23 cellular contexts compared by ENCODE assay signal in genomic region chr4:153501578-153501977, GRCh38. TPM values are rescaled to one million over a fixed set of nuclear protein-coding genes. Genes with fewer than 3 reads are reported as not detected.
A peak's percentile ranks its signal among the peaks of the same experiment; 100 is the strongest.
DNase-seq lines count a peak whose midpoint lies in the region; ATAC-seq lines count a peak whose summit lies in the region.
"Had no signal": no experiment of that assay in that cellular context is flagged by ENCODE, and none has a peak within 500 bp of the region (broad histone marks: within the 10 kb centered on the region; RNA-seq: fewer than 3 reads in every experiment).

No MANE protein-coding gene starts in this region.

- H3K36me3 Mint-ChIP-seq in stimulated activated naive CD8-positive, alpha-beta T cell treated with anti-CD3 and anti-CD28 coated beads, Interleukin-15, Interleukin-2, amounts not matched to agents 100 ng/mL and 50 ng/mL, for 24 hours (ENCODE audit: low read depth) = peaks cover 58% of the 10 kb centered on the region
- peaks cover 7% of the 10 kb centered on the region for H3K36me3 Mint-ChIP-seq in T-helper 17 cell (ENCODE audit: low read depth)
- H3K36me3 Mint-ChIP-seq in effector memory CD8-positive, alpha-beta T cell (ENCODE audit: insufficient read depth) = peaks cover 15% of the 10 kb centered on the region

- peak overlapping the region; percentile 81 for H3K27ac Mint-ChIP-seq in stimulated activated naive CD8-positive, alpha-beta T cell treated with anti-CD3 and anti-CD28 coated beads, Interleukin-15, Interleukin-2, amounts not matched to agents 100 ng/mL and 50 ng/mL, for 24 hours
- peak overlapping the region; percentile 82 for H3K27ac Mint-ChIP-seq in T-helper 17 cell
- peak overlapping the region; percentile 29 to 39 for H3K27ac Mint-ChIP-seq in effector memory CD8-positive, alpha-beta T cell
- H3K27ac Mint-ChIP-seq: CD14-positive monocyte had no signal

- ATAC-seq in stimulated activated naive CD8-positive, alpha-beta T cell treated with anti-CD3 and anti-CD28 coated beads, Interleukin-15, Interleukin-2, amounts not matched to agents 100 U/mL and 50 U/mL, for 24 hours = no peak
- ATAC-seq in T-helper 17 cell = no peak
- ATAC-seq in effector memory CD8-positive, alpha-beta T cell (replicated peaks) = no peak
- no peak for ATAC-seq in HG03469 (IDR thresholded peaks at IDR 0.05; ENCODE audit: unreplicated experiment)
- ATAC-seq: foreskin keratinocyte, heart right ventricle, PC-3, Right ventricle myocardium inferior had no signal

- no peak overlapping the region for H3K4me3 Mint-ChIP-seq in stimulated activated naive CD8-positive, alpha-beta T cell treated with anti-CD3 and anti-CD28 coated beads, Interleukin-15, Interleukin-2, amounts not matched to agents 100 ng/mL and 50 ng/mL, for 24 hours
- no peak overlapping the region for H3K4me3 Mint-ChIP-seq in T-helper 17 cell
- no peak overlapping the region for H3K4me3 Mint-ChIP-seq in effector memory CD8-positive, alpha-beta T cell
- H3K4me3 Mint-ChIP-seq: CD14-positive monocyte, nephron had no signal

- DNase-seq in stimulated activated naive CD8-positive, alpha-beta T cell treated with anti-CD3 and anti-CD28 coated beads, Interleukin-15, Interleukin-2, amounts not matched to agents 100 U/mL and 50 U/mL, for 24 hours = no peak
- DNase-seq in T-helper 17 cell (no peak), HT-29 (ENCODE audit: low spot score) (no peak)
- DNase-seq in effector memory CD8-positive, alpha-beta T cell = no peak
- no peak for DNase-seq in activated effector memory CD4-positive, alpha-beta T cell treated with Interleukin-2 at 50 U/mL for 16 hours
- no peak for DNase-seq in stimulated activated CD4-positive, alpha-beta T cell treated with anti-CD3 and anti-CD28 coated beads, Interleukin-1b, Interleukin-23, amount 100 ng/mL, for 48 hours
- DNase-seq: brain microvascular endothelial cell; foreskin keratinocyte; GM23248; heart right ventricle; mesenchymal stem cell; MG63; NCI-H2081; PC-3; stimulated activated naive CD4-positive, alpha-beta T cell treated with Interleukin-2 at 50 U/mL for 16 hours; T1000; thyroid gland had no signal

- H3K9me3 ChIP-seq in T-helper 17 cell (ENCODE audit: control insufficient read depth, low read length, poor library complexity, severe bottlenecking) = no peaks in the 10 kb centered on the region
- H3K9me3 ChIP-seq: heart right ventricle, MG63, right atrium auricular region, thyroid gland had no signal

- H3K27me3 Mint-ChIP-seq in stimulated activated naive CD8-positive, alpha-beta T cell treated with anti-CD3 and anti-CD28 coated beads, Interleukin-15, Interleukin-2, amounts not matched to agents 100 ng/mL and 50 ng/mL, for 24 hours = no peaks in the 10 kb centered on the region
- H3K27me3 Mint-ChIP-seq in T-helper 17 cell = no peaks in the 10 kb centered on the region
- H3K27me3 Mint-ChIP-seq in effector memory CD8-positive, alpha-beta T cell = no peaks in the 10 kb centered on the region

- peaks cover 95% of the 10 kb centered on the region for H3K4me1 Mint-ChIP-seq in stimulated activated naive CD8-positive, alpha-beta T cell treated with anti-CD3 and anti-CD28 coated beads, Interleukin-15, Interleukin-2, amounts not matched to agents 100 ng/mL and 50 ng/mL, for 24 hours (ENCODE audit: low read depth)
- H3K4me1 Mint-ChIP-seq in T-helper 17 cell = peaks cover 60% of the 10 kb centered on the region
- peaks cover 61 to 71% of the 10 kb centered on the region in 2 donors for H3K4me1 Mint-ChIP-seq in effector memory CD8-positive, alpha-beta T cell (ENCODE audit: low read depth in 2 of 2)

- H3K9me3 Mint-ChIP-seq in stimulated activated naive CD8-positive, alpha-beta T cell treated with anti-CD3 and anti-CD28 coated beads, Interleukin-15, Interleukin-2, amounts not matched to agents 100 ng/mL and 50 ng/mL, for 24 hours = no peaks in the 10 kb centered on the region
- no peaks in the 10 kb centered on the region for H3K9me3 Mint-ChIP-seq in effector memory CD8-positive, alpha-beta T cell
- H3K9me3 Mint-ChIP-seq: CD14-positive monocyte, nephron had no signal

RNA-seq across cellular contexts. Expression of gene TMEM131L, which starts 35.4 kb away (rescaled TPM):
- total RNA-seq in T-helper 17 cell = 10 to 100 TPM; 83.8 to 92.7 TPM
- total RNA-seq in HT-29 (2014; rRNA removed; shearing (Covaris generic)) = 4.6 and 6.3 TPM in 2 replicates

Comparison
In these comparisons a context has a peak if more than half of its experiments do, and no peak if none do; other contexts are left out.
1. RNA of gene TMEM131L, which starts 35.4 kb away (total RNA-seq): 83.8 to 92.7 TPM in T-helper 17 cell; 4.6 to 6.3 TPM in HT-29; every median in the first group is over 10 times any median in the second.
2. Peak in every context shown above with its lines, with median percentiles within 50 percentile points of each other: H3K27ac Mint-ChIP-seq.